In genomic region chr7:13989138-13989943, GRCh38 we compare ENCODE assay signal across 9 cellular contexts. TPM values are rescaled to one million over a fixed set of nuclear protein-coding genes. Genes with fewer than 3 reads are reported as not detected.
DNase-seq lines count a peak whose midpoint lies in the region; ATAC-seq and TF ChIP-seq lines count a peak whose summit lies in the region.
"Had no signal": no experiment of that assay in that cellular context is flagged by ENCODE, and none has a peak within 500 bp of the region (broad histone marks: within the 10 kb centered on the region; RNA-seq: fewer than 3 reads in every experiment).

Gene ETV1 (minus strand): TSS chr7:13989666. CDS start chr7:13989052, 614 bp downstream.

- WGBS in lung, 2 donors, result 1% methylated on average over 38 of the region's 38 CpGs
- 1% methylated on average over 33 to 35 of the region's 38 CpGs for WGBS in thyroid gland, 2 donors

- TF ChIP-seq CTCF in endothelial cell (IDR thresholded peaks at IDR 0.05; ENCODE audit: unreplicated experiment), result no peak
- no peak for TF ChIP-seq CTCF in lung (IDR thresholded peaks at IDR 0.05; ENCODE audit: control extremely low read depth, extremely low read depth)
- peak in 3 of 6 experiments; percentile 21 to 43 (median 30) for TF ChIP-seq CTCF in thyroid gland (IDR thresholded peaks at IDR 0.05)

- peak within 1 kb of the TSS; percentile 75 for H3K4me3 ChIP-seq in SJCRH30
- peak within 1 kb of the TSS; percentile 45 for H3K4me3 ChIP-seq in lung
- H3K4me3 ChIP-seq in thyroid gland (replicated peaks in 1 of 3), result peak within 1 kb of the TSS; percentile 56 to 89 (median 62)

- peaks cover 1% of the 10 kb centered on the region for H3K27me3 Mint-ChIP-seq in endothelial cell (ENCODE audit: unreplicated experiment)

- DNase-seq in D341Med (ENCODE audit: low spot score) (peak; percentile 65), M059J (ENCODE audit: low read depth) (peak; percentile 77), SJCRH30 (peak; percentile 80 to 85), endothelial cell (ENCODE audit: low spot score) (peak; percentile 83), lung (ENCODE audit: low spot score) (peak; percentile 72), thyroid gland (peak; percentile 61 to 72), NCI-H1048 (lab: John Stamatoyannopoulos, UW) (no peak)

- intact Hi-C loops in thyroid gland (cut with DNase I), result no loop called here

- H3K36me3 ChIP-seq in SJCRH30, result no peaks in the 10 kb centered on the region; the same call in 1 of the 2 replicates
- H3K36me3 ChIP-seq in lung (ENCODE audit: control insufficient read depth in 2 of 2, insufficient read depth in 2 of 2, low read length in 2 of 2), result no peaks in the 10 kb centered on the region
- H3K36me3 ChIP-seq in thyroid gland, result no peaks in the 10 kb centered on the region

- peaks cover 8% of the 10 kb centered on the region for H3K4me1 Mint-ChIP-seq in endothelial cell (ENCODE audit: unreplicated experiment)

- H3K9me3 ChIP-seq in SJCRH30 (replicated peaks) (no peaks in the 10 kb centered on the region), lung (ENCODE audit: control insufficient read depth in 2 of 2, insufficient read depth in 1 of 2, low read length in 1 of 2) (no peaks in the 10 kb centered on the region), thyroid gland (no peaks in the 10 kb centered on the region)

- peak within 1 kb of the TSS; percentile 96 for H3K27ac ChIP-seq in SJCRH30
- H3K27ac ChIP-seq in lung (ENCODE audit: low read depth in 1 of 2, low read length in 1 of 2), result peak within 1 kb of the TSS; percentile 89 to 97
- H3K27ac ChIP-seq in thyroid gland, result peak within 1 kb of the TSS; percentile 80 to 87 (median 81)

- ATAC-seq in lung (ENCODE audit: insufficient read depth, low FRiP score), result peak; percentile 54
- ATAC-seq in GM21360 (IDR thresholded peaks at IDR 0.05; ENCODE audit: unreplicated experiment), result no peak

- peak in 1 of 2 donors; percentile 51 for TF ChIP-seq POLR2A in thyroid gland (IDR thresholded peaks at IDR 0.05)

- no peak within 1 kb of the TSS for H3K4me3 Mint-ChIP-seq in endothelial cell (ENCODE audit: unreplicated experiment)
- H3K4me3 Mint-ChIP-seq: T-helper 1 cell treated with Interleukin-12 subunit alpha and Interleukin-12 subunit beta and Interleukin-4 antibody, amounts not matched to agents 30 μg/mL and 1 μg/mL, for 36 hours had no signal

- no peak within 1 kb of the TSS for H3K27ac Mint-ChIP-seq in endothelial cell (ENCODE audit: unreplicated experiment)
- H3K27ac Mint-ChIP-seq: T-helper 1 cell treated with Interleukin-12 subunit alpha and Interleukin-12 subunit beta and Interleukin-4 antibody, amounts not matched to agents 30 μg/mL and 1 μg/mL, for 36 hours had no signal

- H3K36me3 Mint-ChIP-seq in endothelial cell (ENCODE audit: low read depth, unreplicated experiment), result no peaks in the 10 kb centered on the region

- no peaks in the 10 kb centered on the region for H3K27me3 ChIP-seq in SJCRH30
- H3K27me3 ChIP-seq in lung (ENCODE audit: control insufficient read depth, insufficient read depth), result no peaks in the 10 kb centered on the region
- no peaks in the 10 kb centered on the region for H3K27me3 ChIP-seq in thyroid gland

- no peaks in the 10 kb centered on the region for H3K9me3 Mint-ChIP-seq in endothelial cell (ENCODE audit: unreplicated experiment)
- H3K9me3 Mint-ChIP-seq: T-helper 1 cell treated with Interleukin-12 subunit alpha and Interleukin-12 subunit beta and Interleukin-4 antibody, amounts not matched to agents 30 μg/mL and 1 μg/mL, for 36 hours had no signal

- H3K4me1 ChIP-seq in SJCRH30 (peaks cover 25% of the 10 kb centered on the region), lung (ENCODE audit: control insufficient read depth in 2 of 2, insufficient read depth in 2 of 2, low read length in 2 of 2) (peaks cover 0 to 2% of the 10 kb centered on the region in 2 donors), thyroid gland (peaks cover 0 to 5% of the 10 kb centered on the region in 2 donors)

RNA-seq across cellular contexts. Expression of gene ETV1, which starts in this region (rescaled TPM):
- 9.0 and 11.9 TPM in 2 replicates for total RNA-seq in M059J (2014; rRNA removed; shearing (Covaris generic))
- total RNA-seq in SJCRH30 (2014; rRNA removed; shearing (Covaris generic)), result 45.4 and 49.0 TPM in 2 replicates
- total RNA-seq in endothelial cell (ENCODE audit: unreplicated experiment) (18.2 TPM), lung (10 to 100 TPM; 62.8 to 85.3 TPM), thyroid gland (10 to 100 TPM in 1 of 4 donors, 1 to 10 TPM in 3; 5.9 to 18.6 (median 9.4) TPM)
- polyA plus RNA-seq in lung, result 10 to 100 TPM; 12.7 to 27.4 TPM
